ENCODE assay signal across 27 cellular contexts in genomic region chr9:37498457-37498856, GRCh38.
"Had no signal": no experiment of that assay in that cellular context is flagged by ENCODE, and none has a peak within 500 bp of the region (broad histone marks: within the 10 kb centered on the region; RNA-seq: fewer than 3 reads in every experiment).

No MANE protein-coding gene starts in this region.

- H3K79me2 ChIP-seq: hepatocyte had no signal

- H3K27ac Mint-ChIP-seq: natural killer cell treated with Interleukin-12 subunit alpha and Interleukin-12 subunit beta and Interleukin-15 and Interleukin-18, amount 100 ng/mL, for 72 hours; progenitor cell of endocrine pancreas; stimulated activated effector memory CD8-positive, alpha-beta T cell treated with anti-CD3 and anti-CD28 coated beads, Interleukin-12 subunit alpha, Interleukin-12 subunit beta, amount 100 ng/mL, for 72 hours had no signal

- H3K4me1 ChIP-seq: left ventricle myocardium inferior, right atrium auricular region, suprapubic skin, upper lobe of right lung had no signal

- H3K36me3 ChIP-seq: ovary had no signal

- DNase-seq: islet precursor cell; left ventricle myocardium inferior; mesendoderm; midbrain; mucosa of descending colon; naive thymus-derived CD4-positive, alpha-beta T cell; ovary; stimulated activated CD4-positive, alpha-beta T cell treated with anti-CD3 and anti-CD28 coated beads, Interleukin-12 subunit alpha, Interleukin-12 subunit beta, amount 100 ng/mL, for 4 hours; stimulated activated CD4-positive, alpha-beta T cell treated with anti-CD3 and anti-CD28 coated beads, Interleukin-15, amount 100 ng/mL, for 24 hours; stimulated activated CD4-positive, alpha-beta T cell treated with anti-CD3 and anti-CD28 coated beads, Interleukin-2, amount 100 ng/mL, for 24 hours; stimulated activated CD4-positive, alpha-beta T cell treated with anti-CD3 and anti-CD28 coated beads, Interleukin-4, amount 100 ng/mL, for 1 hour; stimulated activated naive CD4-positive, alpha-beta T cell; tibial artery; trophoblast cell; upper lobe of right lung had no signal

- H2AFZ ChIP-seq: hepatocyte had no signal

- FAIRE-seq: urothelium cell line had no signal

- H3K4me3 ChIP-seq: hepatocyte, left ventricle myocardium inferior, lung, mucosa of descending colon, ovary, right atrium auricular region, skin epidermis, suprapubic skin, thoracic aorta, tibial artery, upper lobe of right lung had no signal

- H3K27me3 Mint-ChIP-seq: naive thymus-derived CD4-positive, alpha-beta T cell; natural killer cell treated with Interleukin-12 subunit alpha and Interleukin-12 subunit beta and Interleukin-15 and Interleukin-18, amount 100 ng/mL, for 72 hours; progenitor cell of endocrine pancreas; stimulated activated naive CD8-positive, alpha-beta T cell treated with anti-CD3 and anti-CD28 coated beads, Interleukin-15, Interleukin-2, amounts not matched to agents 100 ng/mL and 50 ng/mL, for 24 hours had no signal

- H3K9me3 Mint-ChIP-seq: naive thymus-derived CD4-positive, alpha-beta T cell; natural killer cell treated with Interleukin-12 subunit alpha and Interleukin-12 subunit beta and Interleukin-15 and Interleukin-18, amount 100 ng/mL, for 72 hours; stimulated activated effector memory CD8-positive, alpha-beta T cell treated with anti-CD3 and anti-CD28 coated beads, Interleukin-12 subunit alpha, Interleukin-12 subunit beta, amount 100 ng/mL, for 72 hours; stimulated activated naive CD8-positive, alpha-beta T cell treated with anti-CD3 and anti-CD28 coated beads, Interleukin-15, Interleukin-2, amounts not matched to agents 100 ng/mL and 50 ng/mL, for 24 hours had no signal

- H3K9me3 ChIP-seq: left ventricle myocardium inferior, mucosa of descending colon, ovary, right atrium auricular region, suprapubic skin, thoracic aorta, tibial artery, upper lobe of right lung had no signal

- H3K27me3 ChIP-seq: hepatocyte, ovary, right atrium auricular region, suprapubic skin, tibial artery, upper lobe of right lung had no signal

- H3K4me2 ChIP-seq: hepatocyte had no signal

- ATAC-seq: mucosa of descending colon; naive thymus-derived CD4-positive, alpha-beta T cell; natural killer cell treated with Interleukin-12 subunit alpha and Interleukin-12 subunit beta and Interleukin-15 and Interleukin-18, amount 100 ng/mL, for 72 hours; sciatic nerve; stimulated activated effector memory CD8-positive, alpha-beta T cell treated with anti-CD3 and anti-CD28 coated beads, Interleukin-12 subunit alpha, Interleukin-12 subunit beta, amount 100 ng/mL, for 72 hours; upper lobe of right lung had no signal

- H3K27ac ChIP-seq: hepatocyte, left ventricle myocardium inferior, ovary, right atrium auricular region, skin epidermis, suprapubic skin, thoracic aorta, tibial artery, upper lobe of right lung had no signal

- H3K4me3 Mint-ChIP-seq: naive thymus-derived CD4-positive, alpha-beta T cell; natural killer cell treated with Interleukin-12 subunit alpha and Interleukin-12 subunit beta and Interleukin-15 and Interleukin-18, amount 100 ng/mL, for 72 hours; stimulated activated effector memory CD8-positive, alpha-beta T cell treated with anti-CD3 and anti-CD28 coated beads, Interleukin-12 subunit alpha, Interleukin-12 subunit beta, amount 100 ng/mL, for 72 hours; stimulated activated naive CD8-positive, alpha-beta T cell treated with anti-CD3 and anti-CD28 coated beads, Interleukin-15, Interleukin-2, amounts not matched to agents 100 ng/mL and 50 ng/mL, for 24 hours had no signal
